Comparison of ENCODE assay signal across 1 cellular context in the genomic region with DNA sequence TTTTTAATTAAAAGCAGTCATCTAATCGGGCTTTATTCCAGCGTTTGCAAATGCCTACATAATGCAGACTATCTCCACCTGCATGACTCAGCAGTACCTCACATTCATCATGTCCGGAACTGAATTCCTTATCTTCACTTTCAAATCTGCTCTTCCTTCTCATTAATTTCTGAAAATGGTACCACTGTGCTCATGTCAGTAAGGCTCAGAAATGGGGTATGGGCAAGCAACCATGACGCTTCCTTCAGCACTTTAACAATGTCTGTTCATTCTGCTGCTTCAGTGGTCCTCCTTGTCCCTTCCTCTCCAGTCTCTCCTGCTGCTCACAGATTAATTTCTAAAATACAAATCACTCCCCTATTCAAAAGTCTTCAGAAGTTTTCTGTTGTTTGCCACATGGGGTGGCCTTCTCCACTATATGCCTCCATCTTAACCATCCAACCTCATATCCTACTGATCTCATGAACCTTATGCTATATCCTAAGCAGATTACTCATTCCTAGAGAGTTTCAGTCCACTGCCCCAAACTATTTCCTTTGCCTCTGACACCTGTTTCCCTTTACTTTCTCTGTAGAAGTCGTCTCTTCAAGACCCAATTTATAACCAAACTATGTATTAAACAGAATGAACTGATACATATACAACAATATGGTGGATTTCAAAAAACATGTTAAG.
TF ChIP-seq lines count a peak whose summit lies in the region.

No MANE protein-coding gene starts in this region.

TF ChIP-seq in K562, 482 proteins besides CTCF, POLR2A, EP300 and RAD21 (continued from another document and continues in another):
- no peak for TF ChIP-seq CREBBP (IDR thresholded peaks at IDR 0.05; ENCODE audit: low read depth, low read length)
- 0 out of 2 replicates have a peak, but pooled peaks have one; percentile 58 for TF ChIP-seq DMBX1 (CRISPR knock-in tag; IDR thresholded peaks at IDR 0.05; ENCODE audit: borderline replicate concordance)
- TF ChIP-seq HCFC1 (IDR thresholded peaks at IDR 0.05; ENCODE audit: low read depth, low read length): no peak
- no peak for TF ChIP-seq ZNF586 (CRISPR knock-in tag; conservative IDR thresholded peaks at IDR 0.05)
- TF ChIP-seq RNF2 (IDR thresholded peaks at IDR 0.05): no peak
- TF ChIP-seq HDGF (IDR thresholded peaks at IDR 0.05): no peak
- TF ChIP-seq TSC22D4 (tag; IDR thresholded peaks at IDR 0.05): no peak
- TF ChIP-seq TAF9B (IDR thresholded peaks at IDR 0.05; ENCODE audit: partially characterized antibody): no peak
- TF ChIP-seq PHB (CRISPR knock-in tag; IDR thresholded peaks at IDR 0.05): no peak
- TF ChIP-seq, protein P1, sequence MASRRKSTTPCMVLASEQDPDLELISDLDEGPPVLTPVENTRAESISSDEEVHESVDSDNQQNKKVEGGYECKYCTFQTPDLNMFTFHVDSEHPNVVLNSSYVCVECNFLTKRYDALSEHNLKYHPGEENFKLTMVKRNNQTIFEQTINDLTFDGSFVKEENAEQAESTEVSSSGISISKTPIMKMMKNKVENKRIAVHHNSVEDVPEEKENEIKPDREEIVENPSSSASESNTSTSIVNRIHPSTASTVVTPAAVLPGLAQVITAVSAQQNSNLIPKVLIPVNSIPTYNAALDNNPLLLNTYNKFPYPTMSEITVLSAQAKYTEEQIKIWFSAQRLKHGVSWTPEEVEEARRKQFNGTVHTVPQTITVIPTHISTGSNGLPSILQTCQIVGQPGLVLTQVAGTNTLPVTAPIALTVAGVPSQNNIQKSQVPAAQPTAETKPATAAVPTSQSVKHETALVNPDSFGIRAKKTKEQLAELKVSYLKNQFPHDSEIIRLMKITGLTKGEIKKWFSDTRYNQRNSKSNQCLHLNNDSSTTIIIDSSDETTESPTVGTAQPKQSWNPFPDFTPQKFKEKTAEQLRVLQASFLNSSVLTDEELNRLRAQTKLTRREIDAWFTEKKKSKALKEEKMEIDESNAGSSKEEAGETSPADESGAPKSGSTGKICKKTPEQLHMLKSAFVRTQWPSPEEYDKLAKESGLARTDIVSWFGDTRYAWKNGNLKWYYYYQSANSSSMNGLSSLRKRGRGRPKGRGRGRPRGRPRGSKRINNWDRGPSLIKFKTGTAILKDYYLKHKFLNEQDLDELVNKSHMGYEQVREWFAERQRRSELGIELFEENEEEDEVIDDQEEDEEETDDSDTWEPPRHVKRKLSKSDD (conservative IDR thresholded peaks at IDR 0.05; ENCODE audit: low read length): no peak
- TF ChIP-seq SAP30 (IDR thresholded peaks at IDR 0.05; ENCODE audit: borderline replicate concordance, insufficient read depth, low read depth, low read length, poor library complexity, severe bottlenecking): no peak
- TF ChIP-seq NFIX (CRISPR knock-in tag; IDR thresholded peaks at IDR 0.05; ENCODE audit: low read depth): no peak
- TF ChIP-seq ZNF282 (CRISPR knock-in tag; IDR thresholded peaks at IDR 0.05): no peak
- no peak for TF ChIP-seq CBX5 (IDR thresholded peaks at IDR 0.05; ENCODE audit: borderline replicate concordance, low read depth)
- TF ChIP-seq ELF1 (tag; IDR thresholded peaks at IDR 0.05): peak; percentile 24; the same call in 1 of the 2 replicates
- no peak for TF ChIP-seq ZNF551 (CRISPR knock-in tag; IDR thresholded peaks at IDR 0.05)
- 0 out of 2 replicates have a peak, but pooled peaks have one; percentile 24 for TF ChIP-seq MTA3 (IDR thresholded peaks at IDR 0.05; ENCODE audit: borderline replicate concordance)
- no peak for TF ChIP-seq ELF2 (CRISPR knock-in tag; IDR thresholded peaks at IDR 0.05)
- no peak for TF ChIP-seq SRSF7 (optimal IDR thresholded peaks at IDR 0.05; ENCODE audit: low read depth, low read length)
- no peak for TF ChIP-seq MBD2 (IDR thresholded peaks at IDR 0.05; ENCODE audit: borderline replicate concordance, low read depth)
- TF ChIP-seq, protein P2, sequence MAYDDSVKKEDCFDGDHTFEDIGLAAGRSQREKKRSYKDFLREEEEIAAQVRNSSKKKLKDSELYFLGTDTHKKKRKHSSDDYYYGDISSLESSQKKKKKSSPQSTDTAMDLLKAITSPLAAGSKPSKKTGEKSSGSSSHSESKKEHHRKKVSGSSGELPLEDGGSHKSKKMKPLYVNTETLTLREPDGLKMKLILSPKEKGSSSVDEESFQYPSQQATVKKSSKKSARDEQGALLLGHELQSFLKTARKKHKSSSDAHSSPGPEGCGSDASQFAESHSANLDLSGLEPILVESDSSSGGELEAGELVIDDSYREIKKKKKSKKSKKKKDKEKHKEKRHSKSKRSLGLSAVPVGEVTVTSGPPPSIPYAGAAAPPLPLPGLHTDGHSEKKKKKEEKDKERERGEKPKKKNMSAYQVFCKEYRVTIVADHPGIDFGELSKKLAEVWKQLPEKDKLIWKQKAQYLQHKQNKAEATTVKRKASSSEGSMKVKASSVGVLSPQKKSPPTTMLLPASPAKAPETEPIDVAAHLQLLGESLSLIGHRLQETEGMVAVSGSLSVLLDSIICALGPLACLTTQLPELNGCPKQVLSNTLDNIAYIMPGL (CRISPR knock-in tag; IDR thresholded peaks at IDR 0.05): no peak
- TF ChIP-seq ZNF717 (CRISPR knock-in tag; IDR thresholded peaks at IDR 0.05): no peak
- TF ChIP-seq ZNF232 (CRISPR knock-in tag; IDR thresholded peaks at IDR 0.05): no peak
- no peak for TF ChIP-seq MCM7 (IDR thresholded peaks at IDR 0.05)
- no peak for TF ChIP-seq ZNF12 (CRISPR knock-in tag; IDR thresholded peaks at IDR 0.05)
- TF ChIP-seq GTF2E2 (tag; IDR thresholded peaks at IDR 0.05): no peak
- no peak for TF ChIP-seq ADNP (tag; IDR thresholded peaks at IDR 0.05)
- no peak for TF ChIP-seq MCM5 (IDR thresholded peaks at IDR 0.05; ENCODE audit: low read depth)
- no peak for TF ChIP-seq SNIP1 (IDR thresholded peaks at IDR 0.05; ENCODE audit: low read depth)
- no peak for TF ChIP-seq PURB (CRISPR knock-in tag; IDR thresholded peaks at IDR 0.05; ENCODE audit: low read depth)
- TF ChIP-seq FIP1L1 (IDR thresholded peaks at IDR 0.05; ENCODE audit: low read depth, low read length, poor library complexity, severe bottlenecking): no peak
- no peak for TF ChIP-seq TRIM28 (IDR thresholded peaks at IDR 0.05)
- 0 out of 4 replicates have a peak, but pooled peaks of 1 of the 2 experiments have one; percentile 48 for TF ChIP-seq TBL1XR1 (IDR thresholded peaks at IDR 0.05; ENCODE audit: low read length in 2 of 2)
- TF ChIP-seq, protein P3, sequence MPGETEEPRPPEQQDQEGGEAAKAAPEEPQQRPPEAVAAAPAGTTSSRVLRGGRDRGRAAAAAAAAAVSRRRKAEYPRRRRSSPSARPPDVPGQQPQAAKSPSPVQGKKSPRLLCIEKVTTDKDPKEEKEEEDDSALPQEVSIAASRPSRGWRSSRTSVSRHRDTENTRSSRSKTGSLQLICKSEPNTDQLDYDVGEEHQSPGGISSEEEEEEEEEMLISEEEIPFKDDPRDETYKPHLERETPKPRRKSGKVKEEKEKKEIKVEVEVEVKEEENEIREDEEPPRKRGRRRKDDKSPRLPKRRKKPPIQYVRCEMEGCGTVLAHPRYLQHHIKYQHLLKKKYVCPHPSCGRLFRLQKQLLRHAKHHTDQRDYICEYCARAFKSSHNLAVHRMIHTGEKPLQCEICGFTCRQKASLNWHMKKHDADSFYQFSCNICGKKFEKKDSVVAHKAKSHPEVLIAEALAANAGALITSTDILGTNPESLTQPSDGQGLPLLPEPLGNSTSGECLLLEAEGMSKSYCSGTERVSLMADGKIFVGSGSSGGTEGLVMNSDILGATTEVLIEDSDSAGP (CRISPR knock-in tag; IDR thresholded peaks at IDR 0.05): no peak
- peak; percentile 36; the same call in 1 of the 2 replicates for TF ChIP-seq GABPA (tag; conservative IDR thresholded peaks at IDR 0.05; ENCODE audit: low read depth)
- TF ChIP-seq CCNT2 (IDR thresholded peaks at IDR 0.05; ENCODE audit: borderline replicate concordance, extremely low read depth, insufficient read length, low read depth, low read length): peak; percentile 28
- no peak for TF ChIP-seq GATA2 (CRISPR knock-in tag; IDR thresholded peaks at IDR 0.05)
- no peak for TF ChIP-seq MTA2 (IDR thresholded peaks at IDR 0.05; ENCODE audit: low read depth)
- TF ChIP-seq SMARCB1 (IDR thresholded peaks at IDR 0.05; ENCODE audit: insufficient read length, low read depth): no peak
- TF ChIP-seq, protein P4, sequence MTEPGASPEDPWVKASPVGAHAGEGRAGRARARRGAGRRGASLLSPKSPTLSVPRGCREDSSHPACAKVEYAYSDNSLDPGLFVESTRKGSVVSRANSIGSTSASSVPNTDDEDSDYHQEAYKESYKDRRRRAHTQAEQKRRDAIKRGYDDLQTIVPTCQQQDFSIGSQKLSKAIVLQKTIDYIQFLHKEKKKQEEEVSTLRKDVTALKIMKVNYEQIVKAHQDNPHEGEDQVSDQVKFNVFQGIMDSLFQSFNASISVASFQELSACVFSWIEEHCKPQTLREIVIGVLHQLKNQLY (CRISPR knock-in tag; conservative IDR thresholded peaks at IDR 0.05): no peak
- no peak for TF ChIP-seq GTF2A2 (tag; IDR thresholded peaks at IDR 0.05)
- TF ChIP-seq, protein P5, sequence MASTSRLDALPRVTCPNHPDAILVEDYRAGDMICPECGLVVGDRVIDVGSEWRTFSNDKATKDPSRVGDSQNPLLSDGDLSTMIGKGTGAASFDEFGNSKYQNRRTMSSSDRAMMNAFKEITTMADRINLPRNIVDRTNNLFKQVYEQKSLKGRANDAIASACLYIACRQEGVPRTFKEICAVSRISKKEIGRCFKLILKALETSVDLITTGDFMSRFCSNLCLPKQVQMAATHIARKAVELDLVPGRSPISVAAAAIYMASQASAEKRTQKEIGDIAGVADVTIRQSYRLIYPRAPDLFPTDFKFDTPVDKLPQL (IDR thresholded peaks at IDR 0.05; ENCODE audit: extremely low read depth, insufficient read length): no peak
- TF ChIP-seq, protein P6, sequence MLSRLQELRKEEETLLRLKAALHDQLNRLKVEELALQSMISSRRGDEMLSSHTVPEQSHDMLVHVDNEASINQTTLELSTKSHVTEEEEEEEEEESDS (CRISPR knock-in tag; IDR thresholded peaks at IDR 0.05): no peak
- no peak for TF ChIP-seq MYC (IDR thresholded peaks at IDR 0.05; ENCODE audit: low read depth, low read length)
- TF ChIP-seq MYC (CRISPR knock-in tag; IDR thresholded peaks at IDR 0.05; ENCODE audit: borderline replicate concordance, low read depth): no peak
- no peak for TF ChIP-seq ZNF175 (CRISPR knock-in tag; IDR thresholded peaks at IDR 0.05; ENCODE audit: low read depth)
- TF ChIP-seq ZBTB7A (IDR thresholded peaks at IDR 0.05; ENCODE audit: borderline replicate concordance, control insufficient read depth, low read depth, low read length): no peak
- no peak for TF ChIP-seq CBX2 (IDR thresholded peaks at IDR 0.05; ENCODE audit: insufficient read depth, low read length, poor library complexity, severe bottlenecking)
- no peak for TF ChIP-seq SMAD2 (IDR thresholded peaks at IDR 0.05; ENCODE audit: low read depth, low read length)
- peak; percentile 85 for TF ChIP-seq JUND (IDR thresholded peaks at IDR 0.05; ENCODE audit: borderline replicate concordance, low read depth, low read length)
- peak; percentile 87; the same call in 2 of the 3 replicates for TF ChIP-seq JUND (tag; IDR thresholded peaks at IDR 0.05; ENCODE audit: borderline replicate concordance, low read depth, low read length)
- TF ChIP-seq CAMTA2 (CRISPR knock-in tag; conservative IDR thresholded peaks at IDR 0.05): no peak
- TF ChIP-seq, protein P7, sequence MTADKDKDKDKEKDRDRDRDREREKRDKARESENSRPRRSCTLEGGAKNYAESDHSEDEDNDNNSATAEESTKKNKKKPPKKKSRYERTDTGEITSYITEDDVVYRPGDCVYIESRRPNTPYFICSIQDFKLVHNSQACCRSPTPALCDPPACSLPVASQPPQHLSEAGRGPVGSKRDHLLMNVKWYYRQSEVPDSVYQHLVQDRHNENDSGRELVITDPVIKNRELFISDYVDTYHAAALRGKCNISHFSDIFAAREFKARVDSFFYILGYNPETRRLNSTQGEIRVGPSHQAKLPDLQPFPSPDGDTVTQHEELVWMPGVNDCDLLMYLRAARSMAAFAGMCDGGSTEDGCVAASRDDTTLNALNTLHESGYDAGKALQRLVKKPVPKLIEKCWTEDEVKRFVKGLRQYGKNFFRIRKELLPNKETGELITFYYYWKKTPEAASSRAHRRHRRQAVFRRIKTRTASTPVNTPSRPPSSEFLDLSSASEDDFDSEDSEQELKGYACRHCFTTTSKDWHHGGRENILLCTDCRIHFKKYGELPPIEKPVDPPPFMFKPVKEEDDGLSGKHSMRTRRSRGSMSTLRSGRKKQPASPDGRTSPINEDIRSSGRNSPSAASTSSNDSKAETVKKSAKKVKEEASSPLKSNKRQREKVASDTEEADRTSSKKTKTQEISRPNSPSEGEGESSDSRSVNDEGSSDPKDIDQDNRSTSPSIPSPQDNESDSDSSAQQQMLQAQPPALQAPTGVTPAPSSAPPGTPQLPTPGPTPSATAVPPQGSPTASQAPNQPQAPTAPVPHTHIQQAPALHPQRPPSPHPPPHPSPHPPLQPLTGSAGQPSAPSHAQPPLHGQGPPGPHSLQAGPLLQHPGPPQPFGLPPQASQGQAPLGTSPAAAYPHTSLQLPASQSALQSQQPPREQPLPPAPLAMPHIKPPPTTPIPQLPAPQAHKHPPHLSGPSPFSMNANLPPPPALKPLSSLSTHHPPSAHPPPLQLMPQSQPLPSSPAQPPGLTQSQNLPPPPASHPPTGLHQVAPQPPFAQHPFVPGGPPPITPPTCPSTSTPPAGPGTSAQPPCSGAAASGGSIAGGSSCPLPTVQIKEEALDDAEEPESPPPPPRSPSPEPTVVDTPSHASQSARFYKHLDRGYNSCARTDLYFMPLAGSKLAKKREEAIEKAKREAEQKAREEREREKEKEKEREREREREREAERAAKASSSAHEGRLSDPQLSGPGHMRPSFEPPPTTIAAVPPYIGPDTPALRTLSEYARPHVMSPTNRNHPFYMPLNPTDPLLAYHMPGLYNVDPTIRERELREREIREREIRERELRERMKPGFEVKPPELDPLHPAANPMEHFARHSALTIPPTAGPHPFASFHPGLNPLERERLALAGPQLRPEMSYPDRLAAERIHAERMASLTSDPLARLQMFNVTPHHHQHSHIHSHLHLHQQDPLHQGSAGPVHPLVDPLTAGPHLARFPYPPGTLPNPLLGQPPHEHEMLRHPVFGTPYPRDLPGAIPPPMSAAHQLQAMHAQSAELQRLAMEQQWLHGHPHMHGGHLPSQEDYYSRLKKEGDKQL (CRISPR knock-in tag; IDR thresholded peaks at IDR 0.05; ENCODE audit: borderline replicate concordance): no peak
- TF ChIP-seq FOS (IDR thresholded peaks at IDR 0.05; ENCODE audit: extremely low read depth, insufficient read length): no peak
- TF ChIP-seq ZFPM2 (CRISPR knock-in tag; IDR thresholded peaks at IDR 0.05): no peak
- TF ChIP-seq NR1H2 (CRISPR knock-in tag; IDR thresholded peaks at IDR 0.05): no peak
- TF ChIP-seq TAL1 (IDR thresholded peaks at IDR 0.05): no peak; the same call in 1 of the 2 replicates
- TF ChIP-seq XRCC4 (IDR thresholded peaks at IDR 0.05; ENCODE audit: extremely low read depth, insufficient read depth, insufficient read length): no peak
- TF ChIP-seq, protein P8, sequence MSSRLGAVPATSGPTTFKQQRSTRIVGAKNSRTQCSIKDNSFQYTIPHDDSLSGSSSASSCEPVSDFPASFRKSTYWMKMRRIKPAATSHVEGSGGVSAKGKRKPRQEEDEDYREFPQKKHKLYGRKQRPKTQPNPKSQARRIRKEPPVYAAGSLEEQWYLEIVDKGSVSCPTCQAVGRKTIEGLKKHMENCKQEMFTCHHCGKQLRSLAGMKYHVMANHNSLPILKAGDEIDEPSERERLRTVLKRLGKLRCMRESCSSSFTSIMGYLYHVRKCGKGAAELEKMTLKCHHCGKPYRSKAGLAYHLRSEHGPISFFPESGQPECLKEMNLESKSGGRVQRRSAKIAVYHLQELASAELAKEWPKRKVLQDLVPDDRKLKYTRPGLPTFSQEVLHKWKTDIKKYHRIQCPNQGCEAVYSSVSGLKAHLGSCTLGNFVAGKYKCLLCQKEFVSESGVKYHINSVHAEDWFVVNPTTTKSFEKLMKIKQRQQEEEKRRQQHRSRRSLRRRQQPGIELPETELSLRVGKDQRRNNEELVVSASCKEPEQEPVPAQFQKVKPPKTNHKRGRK (tag; IDR thresholded peaks at IDR 0.05): no peak
